Comparison of ENCODE assay signal across 2 cellular contexts in genomic region chr14:20738292-20738691, GRCh38. TPM values are rescaled to one million over a fixed set of nuclear protein-coding genes. Genes with fewer than 3 reads are reported as not detected.
"Had no signal": no experiment of that assay in that cellular context is flagged by ENCODE, and none has a peak within 500 bp of the region (broad histone marks: within the 10 kb centered on the region; RNA-seq: fewer than 3 reads in every experiment).

No MANE protein-coding gene starts in this region.

RNA-seq across cellular contexts. Expression of gene EDDM3A, which starts 7.4 kb away (rescaled TPM):
- polyA plus RNA-seq: urinary bladder had no signal

RNA-seq across cellular contexts. Expression of gene EDDM3B, which starts 29.9 kb away (rescaled TPM):
- polyA plus RNA-seq: stomach, urinary bladder had no signal
